ENCODE assay signal across 23 cellular contexts in the genomic region with DNA sequence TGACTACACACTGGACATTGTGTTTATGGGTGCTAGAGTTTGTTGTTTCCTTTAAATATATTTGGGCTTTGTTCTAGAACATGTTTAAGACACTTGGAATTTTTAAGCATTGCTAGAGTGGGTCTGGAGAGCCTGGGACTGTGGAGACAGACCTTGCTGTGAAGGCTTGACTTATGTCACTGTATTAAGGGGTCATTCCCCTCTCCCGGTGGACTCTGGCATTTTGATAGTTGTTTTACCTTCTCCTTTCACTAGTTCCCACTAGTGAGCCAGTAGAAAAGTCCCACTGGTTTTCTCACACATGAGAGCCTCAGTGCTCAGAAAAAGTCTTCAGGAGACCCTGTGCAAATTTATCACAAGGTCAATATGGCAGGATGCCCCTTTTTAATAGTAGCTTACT.
"Had no signal": no experiment of that assay in that cellular context is flagged by ENCODE, and none has a peak within 500 bp of the region (broad histone marks: within the 10 kb centered on the region; RNA-seq: fewer than 3 reads in every experiment).

No MANE protein-coding gene starts in this region.

- H3K27me3 Mint-ChIP-seq: activated CD8-positive, alpha-beta T cell treated with anti-CD3 and anti-CD28 coated beads for 36 hours had no signal

- H3K4me3 Mint-ChIP-seq: activated CD8-positive, alpha-beta T cell treated with anti-CD3 and anti-CD28 coated beads for 36 hours; activated T-helper 1 cell treated with anti-CD3 and anti-CD28 coated beads, Interleukin-12 subunit alpha, Interleukin-12 subunit beta, Interleukin-2, Interleukin-4 antibody, amounts not matched to agents 30 ng/mL and 10 ng/mL and 1 ng/mL, durations not matched to agents 14 hours and 24 hours and 36 hours; T-helper 1 cell treated with Interleukin-12 subunit alpha and Interleukin-12 subunit beta and Interleukin-4 antibody, amounts not matched to agents 30 μg/mL and 1 μg/mL, for 36 hours had no signal

- H3K4me1 ChIP-seq: ascending aorta, body of pancreas had no signal

- H3K27ac Mint-ChIP-seq: activated T-helper 1 cell treated with anti-CD3 and anti-CD28 coated beads, Interleukin-12 subunit alpha, Interleukin-12 subunit beta, Interleukin-2, Interleukin-4 antibody, amounts not matched to agents 30 ng/mL and 10 ng/mL and 1 ng/mL, durations not matched to agents 14 hours and 24 hours and 36 hours; T-helper 1 cell treated with Interleukin-12 subunit alpha and Interleukin-12 subunit beta and Interleukin-4 antibody, amounts not matched to agents 30 μg/mL and 1 μg/mL, for 36 hours had no signal

- H3K36me3 ChIP-seq: ascending aorta had no signal

- ATAC-seq: activated CD4-positive, CD25-positive, alpha-beta regulatory T cell treated with anti-CD3 and anti-CD28 coated beads, Interleukin-2, amount 50 U/mL, for 24 hours; body of pancreas had no signal

- H3K27ac ChIP-seq: ascending aorta, body of pancreas, PC-9 had no signal

- H3K4me2 ChIP-seq: PC-9 had no signal

- H3K27me3 ChIP-seq: ascending aorta, body of pancreas had no signal

- H3K4me3 ChIP-seq: ascending aorta, body of pancreas, PC-9 had no signal

- H3K9me3 ChIP-seq: ascending aorta, body of pancreas had no signal

- H3K9me3 Mint-ChIP-seq: activated T-helper 1 cell treated with anti-CD3 and anti-CD28 coated beads, Interleukin-12 subunit alpha, Interleukin-12 subunit beta, Interleukin-2, Interleukin-4 antibody, amounts not matched to agents 30 ng/mL and 10 ng/mL and 1 ng/mL, durations not matched to agents 14 hours and 24 hours and 36 hours; T-helper 1 cell treated with Interleukin-12 subunit alpha and Interleukin-12 subunit beta and Interleukin-4 antibody, amounts not matched to agents 30 μg/mL and 1 μg/mL, for 36 hours had no signal

- H2AFZ ChIP-seq: PC-9 had no signal

- DNase-seq: activated CD4-positive, alpha-beta T cell treated with anti-CD3 and anti-CD28 coated beads for 4 hours; activated CD8-positive, alpha-beta memory T cell treated with anti-CD3 and anti-CD28 coated beads, Interleukin-2, amount 50 U/mL, for 48 hours; activated CD8-positive, alpha-beta T cell treated with anti-CD3 and anti-CD28 coated beads for 36 hours; activated effector memory CD4-positive, alpha-beta T cell treated with Interleukin-2 at 50 U/mL for 16 hours; activated naive CD4-positive, alpha-beta T cell; activated T-cell treated with anti-CD3 and anti-CD28 coated beads, Interleukin-2, amount 50 U/mL, for 1 hour; amniotic stem cell; body of pancreas; IMR-90; Kasumi-1; KBM-7; NCI-H1105 treated with DMSO at 0.1 percent for 48 hours; NCI-H1436 treated with DMSO at 0.1 percent for 48 hours; NCI-H187; NCI-H2081; NCI-H510A treated with DMSO at 0.1 percent for 48 hours; NCI-H69; PC-9; SHP77 treated with DMSO at 0.1 percent for 48 hours had no signal
